In the genomic region with DNA sequence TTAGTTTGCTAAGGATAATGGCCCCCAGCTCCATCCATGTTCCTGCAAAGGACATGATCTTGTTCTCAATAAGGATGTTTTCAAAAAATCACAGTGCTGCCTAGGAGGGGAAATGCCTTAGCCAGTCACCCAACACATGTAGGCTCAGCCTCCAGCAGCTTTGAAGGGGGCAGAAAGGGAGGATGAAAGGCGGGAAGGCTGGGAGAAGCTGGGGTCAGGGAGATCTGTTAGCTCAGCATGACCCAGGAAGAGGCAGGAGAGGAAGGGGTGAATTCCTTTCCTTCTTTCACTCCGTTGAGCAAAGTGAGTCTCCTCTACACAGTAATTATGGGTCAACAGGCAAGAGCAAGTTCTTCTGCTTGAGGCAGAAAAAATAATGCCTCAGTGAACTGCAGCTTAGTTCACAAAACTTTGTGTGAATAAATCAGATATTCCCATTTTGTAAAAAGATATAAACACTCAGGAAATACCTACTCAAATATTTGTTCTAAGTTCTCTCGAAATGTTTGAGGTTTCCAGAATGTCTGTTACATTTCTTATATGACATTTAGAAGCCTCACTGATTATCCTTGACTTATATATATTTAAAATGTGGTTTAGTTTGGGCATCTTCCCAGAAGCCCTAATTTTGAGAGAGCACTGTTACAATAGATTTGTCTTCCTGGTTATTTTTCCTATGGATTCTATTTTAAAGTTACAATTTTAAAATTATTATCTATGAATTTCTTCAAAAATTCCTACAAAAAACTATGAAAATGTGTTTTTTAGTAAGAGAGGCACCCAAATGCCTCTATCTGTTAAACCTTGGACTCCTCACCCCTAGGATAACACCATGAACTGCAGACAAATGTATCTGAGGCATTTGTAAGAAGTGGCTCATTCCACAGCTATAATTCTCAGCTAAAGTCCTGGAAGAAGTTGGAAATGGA, we compare ENCODE assay signal across 2 cellular contexts.
TF ChIP-seq lines count a peak whose summit lies in the region.

No MANE protein-coding gene starts in this region.

TF ChIP-seq in IMR-90, 13 proteins besides CTCF, POLR2A, EP300 and RAD21:
- TF ChIP-seq, protein P1, sequence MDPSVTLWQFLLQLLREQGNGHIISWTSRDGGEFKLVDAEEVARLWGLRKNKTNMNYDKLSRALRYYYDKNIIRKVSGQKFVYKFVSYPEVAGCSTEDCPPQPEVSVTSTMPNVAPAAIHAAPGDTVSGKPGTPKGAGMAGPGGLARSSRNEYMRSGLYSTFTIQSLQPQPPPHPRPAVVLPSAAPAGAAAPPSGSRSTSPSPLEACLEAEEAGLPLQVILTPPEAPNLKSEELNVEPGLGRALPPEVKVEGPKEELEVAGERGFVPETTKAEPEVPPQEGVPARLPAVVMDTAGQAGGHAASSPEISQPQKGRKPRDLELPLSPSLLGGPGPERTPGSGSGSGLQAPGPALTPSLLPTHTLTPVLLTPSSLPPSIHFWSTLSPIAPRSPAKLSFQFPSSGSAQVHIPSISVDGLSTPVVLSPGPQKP (IDR thresholded peaks at IDR 0.05; ENCODE audit: borderline replicate concordance, low read depth, low read length), result no peak
- TF ChIP-seq SMC3 (IDR thresholded peaks at IDR 0.05; ENCODE audit: low read depth, low read length) (no peak), BHLHE40 (IDR thresholded peaks at IDR 0.05; ENCODE audit: low read depth, low read length) (no peak), MAZ (IDR thresholded peaks at IDR 0.05; ENCODE audit: borderline replicate concordance, low read depth, low read length) (no peak), MAFK (IDR thresholded peaks at IDR 0.05; ENCODE audit: low read depth, low read length) (no peak), CEBPB (IDR thresholded peaks at IDR 0.05; ENCODE audit: low read depth, low read length) (no peak), FOS (IDR thresholded peaks at IDR 0.05; ENCODE audit: low read depth, low read length) (no peak)
- TF ChIP-seq, protein P2, sequence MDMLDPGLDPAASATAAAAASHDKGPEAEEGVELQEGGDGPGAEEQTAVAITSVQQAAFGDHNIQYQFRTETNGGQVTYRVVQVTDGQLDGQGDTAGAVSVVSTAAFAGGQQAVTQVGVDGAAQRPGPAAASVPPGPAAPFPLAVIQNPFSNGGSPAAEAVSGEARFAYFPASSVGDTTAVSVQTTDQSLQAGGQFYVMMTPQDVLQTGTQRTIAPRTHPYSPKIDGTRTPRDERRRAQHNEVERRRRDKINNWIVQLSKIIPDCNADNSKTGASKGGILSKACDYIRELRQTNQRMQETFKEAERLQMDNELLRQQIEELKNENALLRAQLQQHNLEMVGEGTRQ (IDR thresholded peaks at IDR 0.05; ENCODE audit: low read depth, low read length), result no peak

TF ChIP-seq in H1, 55 proteins besides CTCF, POLR2A, EP300 and RAD21:
- TF ChIP-seq CBX8 (IDR thresholded peaks at IDR 0.05; ENCODE audit: borderline replicate concordance, low read depth, low read length) (no peak), RNF2 (IDR thresholded peaks at IDR 0.05; ENCODE audit: borderline replicate concordance, low read depth, low read length, missing control alignments, poor library complexity, severe bottlenecking) (no peak), SP1 (IDR thresholded peaks at IDR 0.05; ENCODE audit: low read depth, low read length) (no peak)
- TF ChIP-seq, protein P3, sequence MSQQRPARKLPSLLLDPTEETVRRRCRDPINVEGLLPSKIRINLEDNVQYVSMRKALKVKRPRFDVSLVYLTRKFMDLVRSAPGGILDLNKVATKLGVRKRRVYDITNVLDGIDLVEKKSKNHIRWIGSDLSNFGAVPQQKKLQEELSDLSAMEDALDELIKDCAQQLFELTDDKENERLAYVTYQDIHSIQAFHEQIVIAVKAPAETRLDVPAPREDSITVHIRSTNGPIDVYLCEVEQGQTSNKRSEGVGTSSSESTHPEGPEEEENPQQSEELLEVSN (IDR thresholded peaks at IDR 0.05), result 0 out of 2 replicates have a peak, but pooled peaks have one; percentile 43
